In the genomic region with DNA sequence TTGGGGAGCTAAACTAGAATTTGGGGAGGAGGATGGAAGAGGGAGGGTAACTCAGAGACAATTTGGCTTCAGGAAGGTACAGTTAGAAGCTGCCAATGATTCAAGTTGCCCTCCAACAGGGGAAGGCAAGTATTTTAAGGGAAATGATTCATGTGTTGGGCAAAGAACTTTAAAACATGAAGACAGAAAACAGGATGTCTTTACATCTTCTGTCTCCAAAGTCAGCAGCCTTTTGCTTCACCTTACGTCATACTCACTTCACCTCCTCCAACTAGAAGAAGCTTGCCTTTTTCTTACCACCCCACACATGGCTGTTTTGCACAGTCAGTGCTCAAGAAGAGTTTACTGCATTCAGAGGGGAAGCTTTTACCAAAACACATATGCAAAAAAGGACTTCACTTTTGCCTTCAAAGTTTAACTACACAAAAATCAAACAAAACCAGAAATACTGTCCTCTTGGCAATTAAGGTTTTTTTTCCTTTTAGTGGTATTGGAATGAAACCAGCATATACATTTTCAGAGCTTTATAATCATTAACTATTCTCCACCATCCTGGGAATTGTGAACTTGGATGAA, we compare ENCODE assay signal across 9 cellular contexts. TPM values are rescaled to one million over a fixed set of nuclear protein-coding genes. Genes with fewer than 3 reads are reported as not detected.
A peak's percentile ranks its signal among the peaks of the same experiment; 100 is the strongest.
DNase-seq lines count a peak whose midpoint lies in the region; ATAC-seq and TF ChIP-seq lines count a peak whose summit lies in the region.
"Had no signal": no experiment of that assay in that cellular context is flagged by ENCODE, and none has a peak within 500 bp of the region (broad histone marks: within the 10 kb centered on the region; RNA-seq: fewer than 3 reads in every experiment).

No MANE protein-coding gene starts in this region.

- no peaks in the 10 kb centered on the region for H3K36me3 ChIP-seq in SK-N-MC (ENCODE audit: insufficient read depth, low read length)
- H3K36me3 ChIP-seq in gastrocnemius medialis: no peaks in the 10 kb centered on the region

- intact Hi-C loops in gastrocnemius medialis (cut with DNase I; ENCODE audit: low total_unique reads): no loop called here
- intact Hi-C loops in activated T-helper 1 cell treated with anti-CD3 and anti-CD28 coated beads, Interleukin-12 subunit alpha, Interleukin-12 subunit beta, Interleukin-2, Interleukin-4 antibody, amounts not matched to agents 30 ng/mL and 10 ng/mL and 1 ng/mL, durations not matched to agents 14 hours and 24 hours and 36 hours (cut with micrococcal nuclease): no loop called here

- H3K27me3 ChIP-seq in gastrocnemius medialis: no peaks in the 10 kb centered on the region

- TF ChIP-seq CTCF in fibroblast of the aortic adventitia (IDR thresholded peaks at IDR 0.05; ENCODE audit: insufficient read depth, low read length) (no peak), gastrocnemius medialis (IDR thresholded peaks at IDR 0.05 in 4 of 5, conservative IDR thresholded peaks at IDR 0.05 in 1 of 5) (no peak)

- in situ Hi-C loops in gastrocnemius medialis (cut with MboI; ENCODE audit: low sequenced_read_pairs in 4 of 4): no loop called here

- H3K27me3 Mint-ChIP-seq in activated T-helper 1 cell treated with anti-CD3 and anti-CD28 coated beads, Interleukin-12 subunit alpha, Interleukin-12 subunit beta, Interleukin-2, Interleukin-4 antibody, amounts not matched to agents 30 ng/mL and 10 ng/mL and 1 ng/mL, durations not matched to agents 14 hours and 24 hours and 36 hours (ENCODE audit: insufficient read depth): peaks cover 3% of the 10 kb centered on the region

- no peaks in the 10 kb centered on the region for H3K36me3 Mint-ChIP-seq in activated T-helper 1 cell treated with anti-CD3 and anti-CD28 coated beads, Interleukin-12 subunit alpha, Interleukin-12 subunit beta, Interleukin-2, Interleukin-4 antibody, amounts not matched to agents 30 ng/mL and 10 ng/mL and 1 ng/mL, durations not matched to agents 14 hours and 24 hours and 36 hours (ENCODE audit: low read depth)

- H3K4me3 ChIP-seq in SK-N-MC (peak overlapping the region; percentile 28; the same call in 1 of the 2 replicates), fibroblast of the aortic adventitia (ENCODE audit: low read depth, low read length) (no peak overlapping the region), gastrocnemius medialis (no peak overlapping the region)
- H3K4me3 ChIP-seq: GM23338 had no signal

- no peak overlapping the region for H3K27ac Mint-ChIP-seq in activated T-helper 1 cell treated with anti-CD3 and anti-CD28 coated beads, Interleukin-12 subunit alpha, Interleukin-12 subunit beta, Interleukin-2, Interleukin-4 antibody, amounts not matched to agents 30 ng/mL and 10 ng/mL and 1 ng/mL, durations not matched to agents 14 hours and 24 hours and 36 hours
- H3K27ac Mint-ChIP-seq: GM23338 had no signal

- H3K27ac ChIP-seq in SK-N-MC: peak overlapping the region; percentile 91
- peak overlapping the region; percentile 67 to 90 (median 74) for H3K27ac ChIP-seq in gastrocnemius medialis

- peaks cover 57 to 65% of the 10 kb centered on the region in 2 donors for H3K4me1 ChIP-seq in gastrocnemius medialis

- peak overlapping the region; percentile 15 for H3K9ac ChIP-seq in SK-N-MC (ENCODE audit: insufficient read length)

- no peak overlapping the region for H3K4me3 Mint-ChIP-seq in activated T-helper 1 cell treated with anti-CD3 and anti-CD28 coated beads, Interleukin-12 subunit alpha, Interleukin-12 subunit beta, Interleukin-2, Interleukin-4 antibody, amounts not matched to agents 30 ng/mL and 10 ng/mL and 1 ng/mL, durations not matched to agents 14 hours and 24 hours and 36 hours
- H3K4me3 Mint-ChIP-seq: GM23338 had no signal

- no peaks in the 10 kb centered on the region for H3K4me1 Mint-ChIP-seq in activated T-helper 1 cell treated with anti-CD3 and anti-CD28 coated beads, Interleukin-12 subunit alpha, Interleukin-12 subunit beta, Interleukin-2, Interleukin-4 antibody, amounts not matched to agents 30 ng/mL and 10 ng/mL and 1 ng/mL, durations not matched to agents 14 hours and 24 hours and 36 hours (ENCODE audit: low read depth)
- H3K4me1 Mint-ChIP-seq: GM23338 had no signal

- ATAC-seq in gastrocnemius medialis (peak; percentile 56 to 72), GM19023 (IDR thresholded peaks at IDR 0.05; ENCODE audit: unreplicated experiment) (no peak), GM21723 (IDR thresholded peaks at IDR 0.05; ENCODE audit: unreplicated experiment) (no peak)
- ATAC-seq: GM23338 had no signal

- no peaks in the 10 kb centered on the region for H3K9me3 Mint-ChIP-seq in activated T-helper 1 cell treated with anti-CD3 and anti-CD28 coated beads, Interleukin-12 subunit alpha, Interleukin-12 subunit beta, Interleukin-2, Interleukin-4 antibody, amounts not matched to agents 30 ng/mL and 10 ng/mL and 1 ng/mL, durations not matched to agents 14 hours and 24 hours and 36 hours
- H3K9me3 Mint-ChIP-seq: GM23338 had no signal

- DNase-seq in HCEC 1CT (peak; percentile 70), SK-N-MC (ENCODE audit: low read depth, low spot score) (no peak), fibroblast of the aortic adventitia (ENCODE audit: low read depth) (peak; percentile 92), gastrocnemius medialis (no peak), activated gamma-delta T cell (lab: John Stamatoyannopoulos, UW) (no peak)
- no peak for DNase-seq in activated T-helper 1 cell treated with anti-CD3 and anti-CD28 coated beads, Interleukin-12 subunit alpha, Interleukin-12 subunit beta, Interleukin-2, Interleukin-4 antibody, amounts not matched to agents 30 ng/mL and 10 ng/mL and 1 ng/mL, durations not matched to agents 14 hours and 24 hours and 36 hours (ENCODE audit: low spot score)

- no peaks in the 10 kb centered on the region for H3K9me3 ChIP-seq in SK-N-MC (ENCODE audit: low read depth, low read length)
- H3K9me3 ChIP-seq in gastrocnemius medialis: no peaks in the 10 kb centered on the region

- TF ChIP-seq POLR2A in gastrocnemius medialis (IDR thresholded peaks at IDR 0.05): no peak

RNA-seq across cellular contexts. Expression of gene PPP1R3C, which starts 36.0 kb away (rescaled TPM):
- total RNA-seq in fibroblast of the aortic adventitia (ENCODE audit: low replicate concordance): 41.1 and 92.6 TPM in 2 replicates
- 10 to 100 TPM in 3 of 4 donors, 1 to 10 TPM in 1; 6.6 to 90.7 (median 65.5) TPM for total RNA-seq in gastrocnemius medialis
- not detected in 2 replicates for total RNA-seq in activated T-helper 1 cell treated with anti-CD3 and anti-CD28 coated beads, Interleukin-12 subunit alpha, Interleukin-12 subunit beta, Interleukin-2, Interleukin-4 antibody, amounts not matched to agents 30 ng/mL and 10 ng/mL and 1 ng/mL, durations not matched to agents 14 hours and 24 hours and 36 hours

Comparison
In these comparisons a context has a peak if more than half of its experiments do, and no peak if none do; other contexts are left out.
1. DNase-seq: peak in HCEC 1CT (single experiment) and fibroblast of the aortic adventitia (single experiment); none in SK-N-MC (single experiment), gastrocnemius medialis (0 of 2), activated T-helper 1 cell treated with anti-CD3 and anti-CD28 coated beads, Interleukin-12 subunit alpha, Interleukin-12 subunit beta, Interleukin-2, Interleukin-4 antibody, amounts not matched to agents 30 ng/mL and 10 ng/mL and 1 ng/mL, durations not matched to agents 14 hours and 24 hours and 36 hours (single experiment) and activated gamma-delta T cell (single experiment).
2. ATAC-seq: peak in gastrocnemius medialis (2 of 2); none in GM19023 (single experiment) and GM21723 (single experiment).